Comparison of ENCODE assay signal across 15 cellular contexts in the genomic region with DNA sequence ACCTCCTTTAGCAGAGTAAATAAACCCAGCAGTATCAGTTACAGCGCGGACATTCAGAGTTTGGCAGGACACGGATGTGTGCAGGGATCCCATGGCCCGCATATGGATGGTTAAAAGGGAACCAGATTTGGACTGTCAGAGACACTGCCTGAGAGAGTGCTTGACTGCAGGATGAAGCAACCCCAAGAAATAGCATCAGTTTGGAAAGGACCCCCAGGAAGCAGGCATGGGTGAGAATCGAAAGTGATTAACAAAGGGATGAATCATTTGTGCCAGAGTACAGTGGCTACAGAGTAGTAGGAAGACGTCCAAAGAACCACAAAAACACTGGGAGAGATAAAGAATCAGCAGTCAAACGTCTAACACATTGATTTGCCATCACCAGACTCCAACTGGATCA. TPM values are rescaled to one million over a fixed set of nuclear protein-coding genes. Genes with fewer than 3 reads are reported as not detected.
DNase-seq lines count a peak whose midpoint lies in the region; ATAC-seq, FAIRE-seq and TF ChIP-seq lines count a peak whose summit lies in the region.
"Had no signal": no experiment of that assay in that cellular context is flagged by ENCODE, and none has a peak within 500 bp of the region (broad histone marks: within the 10 kb centered on the region; RNA-seq: fewer than 3 reads in every experiment).

No MANE protein-coding gene starts in this region.

- DNase-seq in esophagus muscularis mucosa (ENCODE audit: extremely low spot score) (no peak), HepG2 (ENCODE audit: low spot score) (no peak), urothelium cell line (ENCODE audit: low spot score) (no peak), substantia nigra (lab: John Stamatoyannopoulos, UW) (no peak)
- DNase-seq in activated effector memory CD4-positive, alpha-beta T cell treated with Interleukin-2 at 50 U/mL for 16 hours = no peak
- no peak for DNase-seq in stimulated activated CD8-positive, alpha-beta memory T cell treated with anti-CD3 and anti-CD28 coated beads, Interleukin-4, amount 100 ng/mL, for 48 hours
- DNase-seq: activated CD4-positive, alpha-beta T cell treated with anti-CD3 and anti-CD28 coated beads for 36 hours; Caco-2; NCI-H1105; NCI-H524; stimulated activated CD4-positive, alpha-beta T cell treated with anti-CD3 and anti-CD28 coated beads, Interleukin-4, amount 100 ng/mL, for 24 hours had no signal

- intact Hi-C loops in esophagus muscularis mucosa (cut with DNase I) (no loop called here), HepG2 (cut with micrococcal nuclease; ENCODE audit: unreplicated experiment) (no loop called here)

- peak overlapping the region; percentile 14; the same call in 1 of the 2 replicates for H3K4me2 ChIP-seq in OCI-LY3 (ENCODE audit: low read length)
- H3K4me2 ChIP-seq in HepG2 (ENCODE audit: low read depth, low read length) = peak overlapping the region; percentile 24

- BruUV-seq in HepG2 (replicated peaks; lab: Mats Ljungman, UMichigan) = no TSS peak

- FAIRE-seq in HepG2 (lab: Jason Lieb, UNC) = no peak
- peak; percentile 5 for FAIRE-seq in urothelium cell line (lab: Jason Lieb, UNC)
- FAIRE-seq: frontal cortex had no signal

- H4K20me1 ChIP-seq in OCI-LY3 (ENCODE audit: insufficient read depth, low read length) = no peaks in the 10 kb centered on the region
- H4K20me1 ChIP-seq in HepG2 (ENCODE audit: insufficient read depth, low read length) = no peaks in the 10 kb centered on the region

- H3K36me3 ChIP-seq in OCI-LY3 (replicated peaks; ENCODE audit: low read depth, low read length) (no peaks in the 10 kb centered on the region), esophagus muscularis mucosa (no peaks in the 10 kb centered on the region), HepG2 (replicated peaks in 1 of 2; ENCODE audit: control insufficient read depth in 1 of 2, insufficient read depth in 2 of 2, low read length in 2 of 2) (no peaks in the 10 kb centered on the region)

- no peak for ATAC-seq in HepG2
- ATAC-seq: activated CD4-positive, alpha-beta T cell treated with anti-CD3 and anti-CD28 coated beads for 36 hours; activated T-helper 17 cell treated with anti-CD3 and anti-CD28 coated beads, Interleukin-2, amount 50 U/mL, for 72 hours had no signal

- H3K9ac ChIP-seq in OCI-LY3 (ENCODE audit: low read length) = no peak overlapping the region
- H3K9ac ChIP-seq in HepG2 (ENCODE audit: insufficient read depth, low read depth, low read length) = no peak overlapping the region

- in situ Hi-C loops in HepG2 (cut with HindIII; ENCODE audit: extremely low pct_ligation_motif_present, low pct_unique_long_range_greater_than_20kb) = no loop called here

- TF ChIP-seq RAD21 in HepG2 (CRISPR knock-in tag; IDR thresholded peaks at IDR 0.05) = no peak

- H3K79me2 ChIP-seq in OCI-LY3 (ENCODE audit: low read length) (no peaks in the 10 kb centered on the region), HepG2 (ENCODE audit: insufficient read depth, low read length) (no peaks in the 10 kb centered on the region)

- TF ChIP-seq EP300 in esophagus muscularis mucosa (IDR thresholded peaks at IDR 0.05) (no peak), HepG2 (IDR thresholded peaks at IDR 0.05; ENCODE audit: low read depth in 2 of 2, low read length in 2 of 2) (no peak), HepG2 (CRISPR knock-in tag; IDR thresholded peaks at IDR 0.05; ENCODE audit: borderline replicate concordance) (no peak)

- TF ChIP-seq CTCF in OCI-LY3 (IDR thresholded peaks at IDR 0.05; ENCODE audit: low read depth, low read length) (no peak), esophagus muscularis mucosa (IDR thresholded peaks at IDR 0.05) (no peak), HepG2 (CRISPR knock-in tag; IDR thresholded peaks at IDR 0.05) (no peak)

- no peak overlapping the region for H3K4me3 ChIP-seq in OCI-LY3 (ENCODE audit: low read length)
- peak overlapping the region; percentile 12 to 41 (median 24) for H3K4me3 ChIP-seq in esophagus muscularis mucosa
- H3K4me3 ChIP-seq in HepG2 (replicated peaks in 1 of 3; ENCODE audit: insufficient read depth in 1 of 3, low read depth in 2 of 3, low read length in 3 of 3) = no peak overlapping the region; a peak in 1 of 6 replicates

- no peak overlapping the region for H3K27ac ChIP-seq in OCI-LY3 (ENCODE audit: low read length)
- H3K27ac ChIP-seq in esophagus muscularis mucosa (replicated peaks in 1 of 4) = no peak overlapping the region
- no peak overlapping the region for H3K27ac ChIP-seq in HepG2 (ENCODE audit: extremely low read length, insufficient read depth, low read length)
- H3K27ac ChIP-seq in substantia nigra (ENCODE audit: low read depth, low read length, poor library complexity, severe bottlenecking) = no peak overlapping the region

- no peaks in the 10 kb centered on the region for H3K27me3 ChIP-seq in OCI-LY3 (ENCODE audit: low read depth, low read length)
- H3K27me3 ChIP-seq in esophagus muscularis mucosa = no peaks in the 10 kb centered on the region
- no peaks in the 10 kb centered on the region; a peak in 1 of 5 replicates for H3K27me3 ChIP-seq in HepG2 (ENCODE audit: control insufficient read depth in 1 of 2, insufficient read depth in 2 of 2, low read length in 2 of 2)

- WGBS in esophagus muscularis mucosa = 65% methylated on average over 7 of the region's 7 CpGs
- 52% methylated on average over 7 of the region's 7 CpGs for WGBS in HepG2 (ENCODE audit: low lambda C conversion rate)

- H3K9me3 ChIP-seq in OCI-LY3 (ENCODE audit: insufficient read depth, low read length) = no peaks in the 10 kb centered on the region
- H3K9me3 ChIP-seq in esophagus muscularis mucosa = no peaks in the 10 kb centered on the region
- no peaks in the 10 kb centered on the region for H3K9me3 ChIP-seq in HepG2 (ENCODE audit: low read length)
- H3K9me3 ChIP-seq: Caco-2 had no signal

- H2AFZ ChIP-seq in OCI-LY3 (ENCODE audit: low read depth, low read length) (no peak overlapping the region), HepG2 (ENCODE audit: low read length) (no peak overlapping the region)

- H3K4me1 ChIP-seq in OCI-LY3 (ENCODE audit: low read length) = no peaks in the 10 kb centered on the region
- peaks cover 0 to 4% (median 0%) of the 10 kb centered on the region in 4 donors for H3K4me1 ChIP-seq in esophagus muscularis mucosa
- peaks cover 6% of the 10 kb centered on the region for H3K4me1 ChIP-seq in HepG2 (ENCODE audit: insufficient read depth, low read length)
- H3K4me1 ChIP-seq: Caco-2 had no signal

- no peak for TF ChIP-seq POLR2A in esophagus muscularis mucosa (IDR thresholded peaks at IDR 0.05; ENCODE audit: low read depth)
- TF ChIP-seq POLR2A in HepG2 (IDR thresholded peaks at IDR 0.05; ENCODE audit: insufficient read depth in 1 of 2, low read depth in 2 of 2, low read length in 2 of 2) = no peak

- CTCF ChIA-PET in HepG2 (lab: Yijun Ruan, JAX; ENCODE audit: low intra/inter-chr PET ratio, low total read pairs) = no interaction called here

- POLR2A ChIA-PET in HepG2 (lab: Yijun Ruan, JAX) = no interaction called here

TF ChIP-seq in HepG2, 621 proteins besides CTCF, POLR2A, EP300 and RAD21 (continues in another document):
- TF ChIP-seq ZSCAN21 (CRISPR knock-in tag; IDR thresholded peaks at IDR 0.05; ENCODE audit: borderline replicate concordance) = no peak
- TF ChIP-seq, protein P1, sequence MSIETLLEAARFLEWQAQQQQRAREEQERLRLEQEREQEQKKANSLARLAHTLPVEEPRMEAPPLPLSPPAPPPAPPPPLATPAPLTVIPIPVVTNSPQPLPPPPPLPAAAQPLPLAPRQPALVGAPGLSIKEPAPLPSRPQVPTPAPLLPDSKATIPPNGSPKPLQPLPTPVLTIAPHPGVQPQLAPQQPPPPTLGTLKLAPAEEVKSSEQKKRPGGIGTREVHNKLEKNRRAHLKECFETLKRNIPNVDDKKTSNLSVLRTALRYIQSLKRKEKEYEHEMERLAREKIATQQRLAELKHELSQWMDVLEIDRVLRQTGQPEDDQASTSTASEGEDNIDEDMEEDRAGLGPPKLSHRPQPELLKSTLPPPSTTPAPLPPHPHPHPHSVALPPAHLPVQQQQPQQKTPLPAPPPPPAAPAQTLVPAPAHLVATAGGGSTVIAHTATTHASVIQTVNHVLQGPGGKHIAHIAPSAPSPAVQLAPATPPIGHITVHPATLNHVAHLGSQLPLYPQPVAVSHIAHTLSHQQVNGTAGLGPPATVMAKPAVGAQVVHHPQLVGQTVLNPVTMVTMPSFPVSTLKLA (IDR thresholded peaks at IDR 0.05) = no peak

RNA-seq across cellular contexts. Expression of a gene that starts 5.5 kb away (rescaled TPM):
- total RNA-seq in esophagus muscularis mucosa (1,000 to 10,000 TPM in 1 of 4 donors, 100 to 1,000 TPM in 3; 713 to 1,019 (median 874) TPM), HepG2 (2016; rRNA removed; fragmentation: Illumina TruSeq; extraction: Trizol) (3.5 and 3.6 TPM in 2 replicates)
- 0.09 and 0.40 TPM in 2 replicates for total RNA-seq in HepG2 (2016; cell fraction: cytosol; rRNA removed; fragmentation: Illumina TruSeq; extraction: Trizol; ENCODE audit: low read depth)
- 3.6 and 5.1 TPM in 2 replicates for total RNA-seq in HepG2 (2016; cell fraction: insoluble cytoplasmic fraction; rRNA removed; fragmentation: Illumina TruSeq; extraction: Trizol)
- total RNA-seq in HepG2 (2016; cell fraction: membrane; rRNA removed; fragmentation: Illumina TruSeq; extraction: Trizol) = 0.48 and 0.68 TPM in 2 replicates
- total RNA-seq in HepG2 (2016; cell fraction: nucleus; rRNA removed; fragmentation: Illumina TruSeq; extraction: Trizol) = 3.9 and 5.2 TPM in 2 replicates
- 1.4 and 1.7 TPM in 2 replicates for polyA plus RNA-seq in HepG2 (2011; rRNA removed)
- polyA plus RNA-seq in HepG2 (2011; cell fraction: cytosol; rRNA removed) = 1.0 and 2.9 TPM in 2 replicates
- polyA plus RNA-seq in HepG2 (2011; cell fraction: nucleus; rRNA removed) = 1.0 and 1.1 TPM in 2 replicates
- polyA plus RNA-seq in HepG2 (2012) = 1.8 and 2.9 TPM in 2 replicates
- polyA plus RNA-seq in HepG2 (2016; cell fraction: cytosol; fragmentation: Illumina TruSeq; extraction: Trizol; ENCODE audit: low read depth) = 0.45 and 0.92 TPM in 2 replicates
- polyA plus RNA-seq in HepG2 (2016; cell fraction: insoluble cytoplasmic fraction; fragmentation: Illumina TruSeq; extraction: Trizol; ENCODE audit: low read depth) = 0.58 and 2.0 TPM in 2 replicates
- polyA plus RNA-seq in HepG2 (2016; cell fraction: membrane; fragmentation: Illumina TruSeq; extraction: Trizol; ENCODE audit: low read depth) = 0.09 and 0.52 TPM in 2 replicates
- polyA plus RNA-seq in HepG2 (2016; cell fraction: nucleus; fragmentation: Illumina TruSeq; extraction: Trizol; ENCODE audit: insufficient read depth, low read depth) = 1.7 and 9.3 TPM in 2 replicates
- 0.18 TPM in 1 of 2 replicates, not detected in the other for polyA minus RNA-seq in HepG2 (2011; rRNA and poly(A)+ RNA removed; ENCODE audit: low replicate concordance)
- polyA minus RNA-seq in HepG2 (2011; cell fraction: cytosol; rRNA and poly(A)+ RNA removed) = 0.35 and 0.59 TPM in 2 replicates
- polyA minus RNA-seq in HepG2 (2011; cell fraction: nucleus; rRNA and poly(A)+ RNA removed) = 0.64 and 1.6 TPM in 2 replicates
- total RNA-seq: activated CD4-positive, alpha-beta T cell treated with anti-CD3 and anti-CD28 coated beads for 36 hours; activated T-helper 17 cell treated with anti-CD3 and anti-CD28 coated beads, Interleukin-2, amount 50 U/mL, for 72 hours; Caco-2; chondrocyte had no signal

Comparison
In these comparisons a context has a peak if more than half of its experiments do, and no peak if none do; other contexts are left out.
1. H3K4me3 ChIP-seq: peak in esophagus muscularis mucosa (4 of 4); none in OCI-LY3 (single experiment) and HepG2 (0 of 3).
2. RNA of a gene that starts 5.5 kb away (total RNA-seq): 713 to 1,019 TPM in esophagus muscularis mucosa; 0.09 to 5.2 TPM in HepG2; every median in the first group is over 100 times any median in the second.